ENCODE assay signal across 2 cellular contexts in genomic region chr6:30200551-30201281, GRCh38.
TF ChIP-seq lines count a peak whose summit lies in the region.

No MANE protein-coding gene starts in this region.

TF ChIP-seq in K562, 482 proteins besides CTCF, POLR2A, EP300 and RAD21:
- TF ChIP-seq BCOR (IDR thresholded peaks at IDR 0.05) (peak; percentile 96), CBX1 (IDR thresholded peaks at IDR 0.05; ENCODE audit: low read depth) (peak; percentile 71), ZNF592 (IDR thresholded peaks at IDR 0.05) (no peak), GABPB1 (CRISPR knock-in tag; IDR thresholded peaks at IDR 0.05) (0 out of 2 replicates have a peak, but pooled peaks have one; percentile 23), RBM25 (IDR thresholded peaks at IDR 0.05; ENCODE audit: low read depth, low read length, severe bottlenecking) (peak; percentile 80), ADNP (tag; IDR thresholded peaks at IDR 0.05) (peak; percentile 86), ZNF184 (CRISPR knock-in tag; IDR thresholded peaks at IDR 0.05) (peak; percentile 91), NELFE (IDR thresholded peaks at IDR 0.05; ENCODE audit: insufficient read depth, insufficient read length) (no peak), KDM1A (IDR thresholded peaks at IDR 0.05) (peak; percentile 23 to 51; a peak in 2 of 4 replicates), SPI1 (IDR thresholded peaks at IDR 0.05; ENCODE audit: borderline replicate concordance, low read depth, low read length) (peak; percentile 98), CHD4 (IDR thresholded peaks at IDR 0.05; ENCODE audit: insufficient read depth, insufficient replicate concordance, low read depth, low read length, poor library complexity, severe bottlenecking) (peak; percentile 91), RCOR1 (IDR thresholded peaks at IDR 0.05; ENCODE audit: borderline replicate concordance in 1 of 2, low read depth in 2 of 2, low read length in 2 of 2) (peak in 1 of 2 experiments; percentile 46; a peak in 1 of 4 replicates), BHLHE40 (IDR thresholded peaks at IDR 0.05; ENCODE audit: low read length) (peak; percentile 61; the same call in 1 of the 2 replicates), BRF2 (IDR thresholded peaks at IDR 0.05; ENCODE audit: borderline replicate concordance, insufficient read depth, insufficient read length) (no peak)
TF ChIP-seq in K562: peak in this region for 11.

TF ChIP-seq in SK-N-SH treated with all-trans-retinoic acid at 6 μM for 48 hours, 23 proteins besides CTCF, POLR2A, EP300 and RAD21:
- TF ChIP-seq RARB (CRISPR knock-in tag; IDR thresholded peaks at IDR 0.05): no peak
- TF ChIP-seq TCF4 (CRISPR knock-in tag; IDR thresholded peaks at IDR 0.05; ENCODE audit: borderline replicate concordance): no peak
- TF ChIP-seq ZNF8 (CRISPR knock-in tag; IDR thresholded peaks at IDR 0.05): no peak
- TF ChIP-seq GLIS3 (CRISPR knock-in tag; IDR thresholded peaks at IDR 0.05): no peak
- TF ChIP-seq CSRNP3 (CRISPR knock-in tag; IDR thresholded peaks at IDR 0.05): no peak
- no peak for TF ChIP-seq ZNF565 (CRISPR knock-in tag; conservative IDR thresholded peaks at IDR 0.05; ENCODE audit: low read depth)
- no peak for TF ChIP-seq ESRRG (CRISPR knock-in tag; IDR thresholded peaks at IDR 0.05)
- TF ChIP-seq SNAI2 (CRISPR knock-in tag; IDR thresholded peaks at IDR 0.05): no peak
- no peak for TF ChIP-seq ZNF70 (CRISPR knock-in tag; IDR thresholded peaks at IDR 0.05)
- no peak for TF ChIP-seq PPARA (CRISPR knock-in tag; IDR thresholded peaks at IDR 0.05; ENCODE audit: borderline replicate concordance)
- no peak for TF ChIP-seq ISL1 (CRISPR knock-in tag; IDR thresholded peaks at IDR 0.05)
- TF ChIP-seq PATZ1 (CRISPR knock-in tag; IDR thresholded peaks at IDR 0.05; ENCODE audit: borderline replicate concordance): no peak
- no peak for TF ChIP-seq TOX (CRISPR knock-in tag; IDR thresholded peaks at IDR 0.05; ENCODE audit: borderline replicate concordance)
- no peak for TF ChIP-seq ZC3H10 (CRISPR knock-in tag; IDR thresholded peaks at IDR 0.05)
